In the genomic region with DNA sequence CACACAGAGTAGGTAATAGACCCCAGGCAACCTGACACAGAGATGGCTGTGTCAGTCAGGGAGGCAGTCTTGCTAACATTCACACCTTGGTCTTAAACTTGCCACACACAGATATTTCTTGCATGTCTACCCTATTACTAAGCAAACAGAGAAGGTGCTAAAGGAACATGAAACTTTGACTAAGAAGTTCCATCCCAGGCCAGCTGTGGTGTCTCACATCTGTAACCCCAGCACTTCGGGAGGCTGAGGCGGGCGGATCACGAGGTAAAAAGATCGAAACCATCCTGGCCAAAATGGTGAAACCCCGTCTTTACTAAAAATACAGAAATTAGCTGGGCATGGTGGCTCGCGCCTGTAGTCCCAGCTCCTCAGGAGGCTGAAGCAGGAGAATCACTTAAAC, we compare ENCODE assay signal across 10 cellular contexts.
A peak's percentile ranks its signal among the peaks of the same experiment; 100 is the strongest.
DNase-seq lines count a peak whose midpoint lies in the region; ATAC-seq and TF ChIP-seq lines count a peak whose summit lies in the region.
"Had no signal": no experiment of that assay in that cellular context is flagged by ENCODE, and none has a peak within 500 bp of the region (broad histone marks: within the 10 kb centered on the region; RNA-seq: fewer than 3 reads in every experiment).

No MANE protein-coding gene starts in this region.

- no peaks in the 10 kb centered on the region for H3K27me3 ChIP-seq in spleen (replicated peaks in 1 of 7)

- no peaks in the 10 kb centered on the region for H3K27me3 Mint-ChIP-seq in activated CD4-positive, alpha-beta T cell treated with anti-CD3 and anti-CD28 coated beads, Interleukin-2, amount 10 ng/mL, durations not matched to agents 24 days and 14 days

- H3K4me1 ChIP-seq in spleen: peaks cover 0 to 18% (median 0%) of the 10 kb centered on the region in 6 donors

- peaks cover 4% of the 10 kb centered on the region for H3K36me3 Mint-ChIP-seq in activated CD4-positive, alpha-beta T cell treated with anti-CD3 and anti-CD28 coated beads, Interleukin-2, amount 10 ng/mL, durations not matched to agents 24 days and 14 days (ENCODE audit: low read depth)

- intact Hi-C loops in activated CD4-positive, alpha-beta T cell treated with anti-CD3 and anti-CD28 coated beads, Interleukin-2, amount 10 ng/mL, durations not matched to agents 24 days and 14 days (cut with micrococcal nuclease): loop anchor here (1.0 kb wide), 1 partner anchor 148 kb away; no protein-coding TSS in a partner anchor
- intact Hi-C loops in spleen (cut with DNase I; ENCODE audit: low total_unique reads): no loop called here

- no peak for TF ChIP-seq CTCF in spleen (IDR thresholded peaks at IDR 0.05 in 8 of 11, conservative IDR thresholded peaks at IDR 0.05 in 3 of 11)

- no peaks in the 10 kb centered on the region for H3K9me3 ChIP-seq in spleen

- WGBS in spleen, 5 donors: 59 to 84% (median 81%) methylated on average over 8 of the region's 8 CpGs

- no peaks in the 10 kb centered on the region for H3K36me3 ChIP-seq in spleen

- peak overlapping the region; percentile 40 for H3K4me3 Mint-ChIP-seq in activated CD4-positive, alpha-beta T cell treated with anti-CD3 and anti-CD28 coated beads, Interleukin-2, amount 10 ng/mL, durations not matched to agents 24 days and 14 days

- peak overlapping the region in 1 of 8 donors; percentile 48 for H3K4me3 ChIP-seq in spleen

- TF ChIP-seq POLR2A in spleen (IDR thresholded peaks at IDR 0.05): no peak

- peaks cover 16% of the 10 kb centered on the region for H3K9me3 Mint-ChIP-seq in activated CD4-positive, alpha-beta T cell treated with anti-CD3 and anti-CD28 coated beads, Interleukin-2, amount 10 ng/mL, durations not matched to agents 24 days and 14 days

- peaks cover 32% of the 10 kb centered on the region for H3K4me1 Mint-ChIP-seq in activated CD4-positive, alpha-beta T cell treated with anti-CD3 and anti-CD28 coated beads, Interleukin-2, amount 10 ng/mL, durations not matched to agents 24 days and 14 days

- peak overlapping the region; percentile 92 for H3K27ac Mint-ChIP-seq in activated CD4-positive, alpha-beta T cell treated with anti-CD3 and anti-CD28 coated beads, Interleukin-2, amount 10 ng/mL, durations not matched to agents 24 days and 14 days

- ATAC-seq in GM19023 (IDR thresholded peaks at IDR 0.05; ENCODE audit: unreplicated experiment) (peak; percentile 92), HG02885 (IDR thresholded peaks at IDR 0.05; ENCODE audit: poor library complexity, unreplicated experiment) (peak; percentile 93)
- ATAC-seq: HCT116 had no signal

- peak overlapping the region in 2 of 8 donors; percentile 1 to 36 for H3K27ac ChIP-seq in spleen

- DNase-seq in activated CD4-positive, alpha-beta T cell treated with anti-CD3 and anti-CD28 coated beads, Interleukin-2, amount 10 ng/mL, durations not matched to agents 24 days and 14 days: peak; percentile 79
- DNase-seq in stimulated activated CD4-positive, alpha-beta T cell treated with anti-CD3 and anti-CD28 coated beads, Interleukin-1b, Interleukin-23, amount 100 ng/mL, for 4 hours (ENCODE audit: low read depth in 2 of 2): peak; percentile 10 to 19
- no peak for DNase-seq in spleen
- no peak for DNase-seq in DMS53 (lab: John Stamatoyannopoulos, UW)
- DNase-seq in DMS53 treated with DMSO at 0.1 percent for 48 hours (lab: John Stamatoyannopoulos, UW; ENCODE audit: unreplicated experiment): no peak
- no peak for DNase-seq in retina
- DNase-seq: activated gamma-delta T cell had no signal

Comparison
In these comparisons a context has a peak if more than half of its experiments do, and no peak if none do; other contexts are left out.
1. DNase-seq: peak in activated CD4-positive, alpha-beta T cell treated with anti-CD3 and anti-CD28 coated beads, Interleukin-2, amount 10 ng/mL, durations not matched to agents 24 days and 14 days (single experiment) and stimulated activated CD4-positive, alpha-beta T cell treated with anti-CD3 and anti-CD28 coated beads, Interleukin-1b, Interleukin-23, amount 100 ng/mL, for 4 hours (2 of 2); none in spleen (single experiment), DMS53 (single experiment), DMS53 treated with DMSO at 0.1 percent for 48 hours (single experiment) and retina (single experiment).